1 cellular context compared by ENCODE assay signal in the genomic region with DNA sequence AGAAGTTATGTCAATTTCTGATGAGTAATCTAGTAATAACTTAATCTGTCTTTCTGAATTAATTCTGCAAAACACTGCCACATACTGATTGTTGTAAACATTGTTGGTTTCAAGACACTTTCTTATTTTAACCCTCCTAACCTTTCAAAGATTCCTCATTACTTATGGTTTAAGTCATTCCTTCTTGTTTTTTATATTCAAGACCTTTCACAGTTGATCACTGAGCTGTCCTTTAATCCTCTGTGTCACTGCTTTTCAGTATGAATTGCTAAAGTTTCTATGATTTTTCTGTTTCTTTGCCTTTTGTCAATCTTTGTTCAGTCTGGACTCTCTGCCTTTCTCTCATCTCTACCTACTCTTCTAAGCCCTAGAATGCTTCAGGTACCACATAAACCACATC.
TF ChIP-seq lines count a peak whose summit lies in the region.

No MANE protein-coding gene starts in this region.

TF ChIP-seq in SK-N-SH, 30 proteins besides CTCF, POLR2A, EP300 and RAD21 (continued from another document):
- TF ChIP-seq, protein P1, sequence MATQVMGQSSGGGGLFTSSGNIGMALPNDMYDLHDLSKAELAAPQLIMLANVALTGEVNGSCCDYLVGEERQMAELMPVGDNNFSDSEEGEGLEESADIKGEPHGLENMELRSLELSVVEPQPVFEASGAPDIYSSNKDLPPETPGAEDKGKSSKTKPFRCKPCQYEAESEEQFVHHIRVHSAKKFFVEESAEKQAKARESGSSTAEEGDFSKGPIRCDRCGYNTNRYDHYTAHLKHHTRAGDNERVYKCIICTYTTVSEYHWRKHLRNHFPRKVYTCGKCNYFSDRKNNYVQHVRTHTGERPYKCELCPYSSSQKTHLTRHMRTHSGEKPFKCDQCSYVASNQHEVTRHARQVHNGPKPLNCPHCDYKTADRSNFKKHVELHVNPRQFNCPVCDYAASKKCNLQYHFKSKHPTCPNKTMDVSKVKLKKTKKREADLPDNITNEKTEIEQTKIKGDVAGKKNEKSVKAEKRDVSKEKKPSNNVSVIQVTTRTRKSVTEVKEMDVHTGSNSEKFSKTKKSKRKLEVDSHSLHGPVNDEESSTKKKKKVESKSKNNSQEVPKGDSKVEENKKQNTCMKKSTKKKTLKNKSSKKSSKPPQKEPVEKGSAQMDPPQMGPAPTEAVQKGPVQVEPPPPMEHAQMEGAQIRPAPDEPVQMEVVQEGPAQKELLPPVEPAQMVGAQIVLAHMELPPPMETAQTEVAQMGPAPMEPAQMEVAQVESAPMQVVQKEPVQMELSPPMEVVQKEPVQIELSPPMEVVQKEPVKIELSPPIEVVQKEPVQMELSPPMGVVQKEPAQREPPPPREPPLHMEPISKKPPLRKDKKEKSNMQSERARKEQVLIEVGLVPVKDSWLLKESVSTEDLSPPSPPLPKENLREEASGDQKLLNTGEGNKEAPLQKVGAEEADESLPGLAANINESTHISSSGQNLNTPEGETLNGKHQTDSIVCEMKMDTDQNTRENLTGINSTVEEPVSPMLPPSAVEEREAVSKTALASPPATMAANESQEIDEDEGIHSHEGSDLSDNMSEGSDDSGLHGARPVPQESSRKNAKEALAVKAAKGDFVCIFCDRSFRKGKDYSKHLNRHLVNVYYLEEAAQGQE (IDR thresholded peaks at IDR 0.05; ENCODE audit: low read depth, low read length), result no peak
- TF ChIP-seq JUND (IDR thresholded peaks at IDR 0.05), result no peak
